In genomic region chr12:15882055-15882971, GRCh38 we compare ENCODE assay signal across 7 cellular contexts. TPM values are rescaled to one million over a fixed set of nuclear protein-coding genes. Genes with fewer than 3 reads are reported as not detected.
DNase-seq lines count a peak whose midpoint lies in the region; ATAC-seq, FAIRE-seq and TF ChIP-seq lines count a peak whose summit lies in the region.

TSS of gene STRAP (plus strand) at chr12:15882387. CDS start at chr12:15882708, 321 bp downstream.

- H3K4me3 ChIP-seq in astrocyte of the cerebellum (ENCODE audit: low read depth, low read length): peak within 1 kb of the TSS; percentile 97

- in situ Hi-C loops in astrocyte of the cerebellum (cut with HindIII; ENCODE audit: low sequenced_read_pairs): no loop called here

- DNase-seq in GM18507 (ENCODE audit: extremely low spot score, insufficient read length, low read depth): peak; percentile 91
- DNase-seq in NCI-H2029 treated with DMSO at 0.1 percent for 48 hours (lab: John Stamatoyannopoulos, UW): peak; percentile 92
- DNase-seq in T-helper 9 cell: peak; percentile 92
- DNase-seq in astrocyte of the cerebellum (ENCODE audit: low read depth): peak; percentile 94
- DNase-seq in hepatic stellate cell (ENCODE audit: low spot score): peak; percentile 86
- peak; percentile 94 for DNase-seq in renal cortical epithelial cell (ENCODE audit: low read depth)

- no peak for TF ChIP-seq CTCF in astrocyte of the cerebellum (IDR thresholded peaks at IDR 0.05; ENCODE audit: low read depth, low read length, missing control alignments)

- peak; percentile 96 for ATAC-seq in HG02981 (IDR thresholded peaks at IDR 0.05; ENCODE audit: unreplicated experiment)

- FAIRE-seq in GM18507 (lab: Jason Lieb, UNC): peak; percentile 99

RNA-seq across cellular contexts. Expression of gene STRAP, which starts in this region (rescaled TPM):
- 105 and 126 TPM in 2 replicates for total RNA-seq in renal cortical epithelial cell

Comparison
In these comparisons a context has a peak if more than half of its experiments do, and no peak if none do; other contexts are left out.
1. Peak in every context shown above with its lines: DNase-seq, ATAC-seq and H3K4me3 ChIP-seq.